In the genomic region with DNA sequence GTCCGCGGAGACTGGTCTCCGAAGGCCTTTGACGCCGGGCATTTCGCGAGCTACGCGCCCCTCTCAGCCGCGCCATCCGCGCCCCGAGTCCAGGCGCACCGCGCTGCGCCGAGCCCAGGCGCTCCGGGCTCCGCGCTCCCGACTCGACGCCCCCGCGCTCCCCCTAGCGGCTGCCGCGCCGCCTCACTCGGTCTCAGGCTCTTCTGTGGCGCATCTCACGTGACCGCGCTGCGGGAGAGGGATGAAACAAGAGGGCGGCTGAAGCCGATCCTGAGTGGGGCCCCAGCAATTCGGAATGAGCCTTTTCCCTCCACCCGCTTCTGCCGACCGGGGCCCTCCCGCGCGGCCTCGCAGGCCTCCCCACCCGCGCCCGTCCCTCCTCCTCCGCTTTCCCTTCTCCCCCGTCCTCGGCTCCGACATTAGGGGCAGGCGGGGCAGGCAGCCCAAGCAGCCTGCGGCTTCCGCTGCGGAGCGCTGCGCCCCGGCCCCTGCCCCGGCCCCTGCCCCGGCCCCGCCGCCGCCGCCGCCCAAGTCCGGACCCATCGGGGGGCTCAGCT, we compare ENCODE assay signal across 1 cellular context.
TF ChIP-seq lines count a peak whose summit lies in the region.

No MANE protein-coding gene starts in this region.

TF ChIP-seq in K562, 482 proteins besides CTCF, POLR2A, EP300 and RAD21 (continued from another document and continues in another):
- TF ChIP-seq ATF1 (CRISPR knock-in tag; IDR thresholded peaks at IDR 0.05) (no peak), ATF1 (tag; IDR thresholded peaks at IDR 0.05) (peak; percentile 30; the same call in 1 of the 2 replicates), DACH1 (IDR thresholded peaks at IDR 0.05; ENCODE audit: partially characterized antibody) (no peak), ZNF695 (CRISPR knock-in tag; IDR thresholded peaks at IDR 0.05) (no peak), TGIF2 (CRISPR knock-in tag; IDR thresholded peaks at IDR 0.05) (no peak), THRAP3 (IDR thresholded peaks at IDR 0.05; ENCODE audit: borderline replicate concordance) (no peak), ZC3H11A (IDR thresholded peaks at IDR 0.05; ENCODE audit: low read depth, low read length) (no peak), STAT5B (CRISPR knock-in tag; IDR thresholded peaks at IDR 0.05) (no peak), CHD2 (IDR thresholded peaks at IDR 0.05; ENCODE audit: low read depth, low read length) (no peak), HDAC2 (IDR thresholded peaks at IDR 0.05) (0 out of 2 replicates have a peak, but pooled peaks have one; percentile 27), ZBTB7A (IDR thresholded peaks at IDR 0.05; ENCODE audit: borderline replicate concordance, control insufficient read depth, low read depth, low read length) (peak; percentile 59; the same call in 1 of the 2 replicates), RFX5 (IDR thresholded peaks at IDR 0.05; ENCODE audit: low read depth, low read length) (no peak), GABPB1 (CRISPR knock-in tag; IDR thresholded peaks at IDR 0.05) (0 out of 2 replicates have a peak, but pooled peaks have one; percentile 24), TAF15 (IDR thresholded peaks at IDR 0.05; ENCODE audit: low read depth, low read length) (no peak), CREM (IDR thresholded peaks at IDR 0.05; ENCODE audit: low read depth) (peak; percentile 65), ZNF124 (CRISPR knock-in tag; IDR thresholded peaks at IDR 0.05) (no peak), NEUROD1 (IDR thresholded peaks at IDR 0.05; ENCODE audit: borderline replicate concordance, low read depth, low read length, partially characterized antibody) (peak; percentile 41), MECOM (CRISPR knock-in tag; IDR thresholded peaks at IDR 0.05) (no peak), NFE2L1 (tag; IDR thresholded peaks at IDR 0.05; ENCODE audit: borderline replicate concordance, low read depth) (no peak), MTA3 (IDR thresholded peaks at IDR 0.05; ENCODE audit: borderline replicate concordance) (peak; percentile 76), RBM25 (IDR thresholded peaks at IDR 0.05; ENCODE audit: low read depth, low read length, severe bottlenecking) (peak; percentile 19)
- TF ChIP-seq, protein P1, sequence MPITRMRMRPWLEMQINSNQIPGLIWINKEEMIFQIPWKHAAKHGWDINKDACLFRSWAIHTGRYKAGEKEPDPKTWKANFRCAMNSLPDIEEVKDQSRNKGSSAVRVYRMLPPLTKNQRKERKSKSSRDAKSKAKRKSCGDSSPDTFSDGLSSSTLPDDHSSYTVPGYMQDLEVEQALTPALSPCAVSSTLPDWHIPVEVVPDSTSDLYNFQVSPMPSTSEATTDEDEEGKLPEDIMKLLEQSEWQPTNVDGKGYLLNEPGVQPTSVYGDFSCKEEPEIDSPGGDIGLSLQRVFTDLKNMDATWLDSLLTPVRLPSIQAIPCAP (CRISPR knock-in tag; IDR thresholded peaks at IDR 0.05; ENCODE audit: borderline replicate concordance): no peak
- TF ChIP-seq, protein P2, sequence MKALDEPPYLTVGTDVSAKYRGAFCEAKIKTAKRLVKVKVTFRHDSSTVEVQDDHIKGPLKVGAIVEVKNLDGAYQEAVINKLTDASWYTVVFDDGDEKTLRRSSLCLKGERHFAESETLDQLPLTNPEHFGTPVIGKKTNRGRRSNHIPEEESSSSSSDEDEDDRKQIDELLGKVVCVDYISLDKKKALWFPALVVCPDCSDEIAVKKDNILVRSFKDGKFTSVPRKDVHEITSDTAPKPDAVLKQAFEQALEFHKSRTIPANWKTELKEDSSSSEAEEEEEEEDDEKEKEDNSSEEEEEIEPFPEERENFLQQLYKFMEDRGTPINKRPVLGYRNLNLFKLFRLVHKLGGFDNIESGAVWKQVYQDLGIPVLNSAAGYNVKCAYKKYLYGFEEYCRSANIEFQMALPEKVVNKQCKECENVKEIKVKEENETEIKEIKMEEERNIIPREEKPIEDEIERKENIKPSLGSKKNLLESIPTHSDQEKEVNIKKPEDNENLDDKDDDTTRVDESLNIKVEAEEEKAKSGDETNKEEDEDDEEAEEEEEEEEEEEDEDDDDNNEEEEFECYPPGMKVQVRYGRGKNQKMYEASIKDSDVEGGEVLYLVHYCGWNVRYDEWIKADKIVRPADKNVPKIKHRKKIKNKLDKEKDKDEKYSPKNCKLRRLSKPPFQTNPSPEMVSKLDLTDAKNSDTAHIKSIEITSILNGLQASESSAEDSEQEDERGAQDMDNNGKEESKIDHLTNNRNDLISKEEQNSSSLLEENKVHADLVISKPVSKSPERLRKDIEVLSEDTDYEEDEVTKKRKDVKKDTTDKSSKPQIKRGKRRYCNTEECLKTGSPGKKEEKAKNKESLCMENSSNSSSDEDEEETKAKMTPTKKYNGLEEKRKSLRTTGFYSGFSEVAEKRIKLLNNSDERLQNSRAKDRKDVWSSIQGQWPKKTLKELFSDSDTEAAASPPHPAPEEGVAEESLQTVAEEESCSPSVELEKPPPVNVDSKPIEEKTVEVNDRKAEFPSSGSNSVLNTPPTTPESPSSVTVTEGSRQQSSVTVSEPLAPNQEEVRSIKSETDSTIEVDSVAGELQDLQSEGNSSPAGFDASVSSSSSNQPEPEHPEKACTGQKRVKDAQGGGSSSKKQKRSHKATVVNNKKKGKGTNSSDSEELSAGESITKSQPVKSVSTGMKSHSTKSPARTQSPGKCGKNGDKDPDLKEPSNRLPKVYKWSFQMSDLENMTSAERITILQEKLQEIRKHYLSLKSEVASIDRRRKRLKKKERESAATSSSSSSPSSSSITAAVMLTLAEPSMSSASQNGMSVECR (CRISPR knock-in tag; IDR thresholded peaks at IDR 0.05): no peak
- TF ChIP-seq, protein P3, sequence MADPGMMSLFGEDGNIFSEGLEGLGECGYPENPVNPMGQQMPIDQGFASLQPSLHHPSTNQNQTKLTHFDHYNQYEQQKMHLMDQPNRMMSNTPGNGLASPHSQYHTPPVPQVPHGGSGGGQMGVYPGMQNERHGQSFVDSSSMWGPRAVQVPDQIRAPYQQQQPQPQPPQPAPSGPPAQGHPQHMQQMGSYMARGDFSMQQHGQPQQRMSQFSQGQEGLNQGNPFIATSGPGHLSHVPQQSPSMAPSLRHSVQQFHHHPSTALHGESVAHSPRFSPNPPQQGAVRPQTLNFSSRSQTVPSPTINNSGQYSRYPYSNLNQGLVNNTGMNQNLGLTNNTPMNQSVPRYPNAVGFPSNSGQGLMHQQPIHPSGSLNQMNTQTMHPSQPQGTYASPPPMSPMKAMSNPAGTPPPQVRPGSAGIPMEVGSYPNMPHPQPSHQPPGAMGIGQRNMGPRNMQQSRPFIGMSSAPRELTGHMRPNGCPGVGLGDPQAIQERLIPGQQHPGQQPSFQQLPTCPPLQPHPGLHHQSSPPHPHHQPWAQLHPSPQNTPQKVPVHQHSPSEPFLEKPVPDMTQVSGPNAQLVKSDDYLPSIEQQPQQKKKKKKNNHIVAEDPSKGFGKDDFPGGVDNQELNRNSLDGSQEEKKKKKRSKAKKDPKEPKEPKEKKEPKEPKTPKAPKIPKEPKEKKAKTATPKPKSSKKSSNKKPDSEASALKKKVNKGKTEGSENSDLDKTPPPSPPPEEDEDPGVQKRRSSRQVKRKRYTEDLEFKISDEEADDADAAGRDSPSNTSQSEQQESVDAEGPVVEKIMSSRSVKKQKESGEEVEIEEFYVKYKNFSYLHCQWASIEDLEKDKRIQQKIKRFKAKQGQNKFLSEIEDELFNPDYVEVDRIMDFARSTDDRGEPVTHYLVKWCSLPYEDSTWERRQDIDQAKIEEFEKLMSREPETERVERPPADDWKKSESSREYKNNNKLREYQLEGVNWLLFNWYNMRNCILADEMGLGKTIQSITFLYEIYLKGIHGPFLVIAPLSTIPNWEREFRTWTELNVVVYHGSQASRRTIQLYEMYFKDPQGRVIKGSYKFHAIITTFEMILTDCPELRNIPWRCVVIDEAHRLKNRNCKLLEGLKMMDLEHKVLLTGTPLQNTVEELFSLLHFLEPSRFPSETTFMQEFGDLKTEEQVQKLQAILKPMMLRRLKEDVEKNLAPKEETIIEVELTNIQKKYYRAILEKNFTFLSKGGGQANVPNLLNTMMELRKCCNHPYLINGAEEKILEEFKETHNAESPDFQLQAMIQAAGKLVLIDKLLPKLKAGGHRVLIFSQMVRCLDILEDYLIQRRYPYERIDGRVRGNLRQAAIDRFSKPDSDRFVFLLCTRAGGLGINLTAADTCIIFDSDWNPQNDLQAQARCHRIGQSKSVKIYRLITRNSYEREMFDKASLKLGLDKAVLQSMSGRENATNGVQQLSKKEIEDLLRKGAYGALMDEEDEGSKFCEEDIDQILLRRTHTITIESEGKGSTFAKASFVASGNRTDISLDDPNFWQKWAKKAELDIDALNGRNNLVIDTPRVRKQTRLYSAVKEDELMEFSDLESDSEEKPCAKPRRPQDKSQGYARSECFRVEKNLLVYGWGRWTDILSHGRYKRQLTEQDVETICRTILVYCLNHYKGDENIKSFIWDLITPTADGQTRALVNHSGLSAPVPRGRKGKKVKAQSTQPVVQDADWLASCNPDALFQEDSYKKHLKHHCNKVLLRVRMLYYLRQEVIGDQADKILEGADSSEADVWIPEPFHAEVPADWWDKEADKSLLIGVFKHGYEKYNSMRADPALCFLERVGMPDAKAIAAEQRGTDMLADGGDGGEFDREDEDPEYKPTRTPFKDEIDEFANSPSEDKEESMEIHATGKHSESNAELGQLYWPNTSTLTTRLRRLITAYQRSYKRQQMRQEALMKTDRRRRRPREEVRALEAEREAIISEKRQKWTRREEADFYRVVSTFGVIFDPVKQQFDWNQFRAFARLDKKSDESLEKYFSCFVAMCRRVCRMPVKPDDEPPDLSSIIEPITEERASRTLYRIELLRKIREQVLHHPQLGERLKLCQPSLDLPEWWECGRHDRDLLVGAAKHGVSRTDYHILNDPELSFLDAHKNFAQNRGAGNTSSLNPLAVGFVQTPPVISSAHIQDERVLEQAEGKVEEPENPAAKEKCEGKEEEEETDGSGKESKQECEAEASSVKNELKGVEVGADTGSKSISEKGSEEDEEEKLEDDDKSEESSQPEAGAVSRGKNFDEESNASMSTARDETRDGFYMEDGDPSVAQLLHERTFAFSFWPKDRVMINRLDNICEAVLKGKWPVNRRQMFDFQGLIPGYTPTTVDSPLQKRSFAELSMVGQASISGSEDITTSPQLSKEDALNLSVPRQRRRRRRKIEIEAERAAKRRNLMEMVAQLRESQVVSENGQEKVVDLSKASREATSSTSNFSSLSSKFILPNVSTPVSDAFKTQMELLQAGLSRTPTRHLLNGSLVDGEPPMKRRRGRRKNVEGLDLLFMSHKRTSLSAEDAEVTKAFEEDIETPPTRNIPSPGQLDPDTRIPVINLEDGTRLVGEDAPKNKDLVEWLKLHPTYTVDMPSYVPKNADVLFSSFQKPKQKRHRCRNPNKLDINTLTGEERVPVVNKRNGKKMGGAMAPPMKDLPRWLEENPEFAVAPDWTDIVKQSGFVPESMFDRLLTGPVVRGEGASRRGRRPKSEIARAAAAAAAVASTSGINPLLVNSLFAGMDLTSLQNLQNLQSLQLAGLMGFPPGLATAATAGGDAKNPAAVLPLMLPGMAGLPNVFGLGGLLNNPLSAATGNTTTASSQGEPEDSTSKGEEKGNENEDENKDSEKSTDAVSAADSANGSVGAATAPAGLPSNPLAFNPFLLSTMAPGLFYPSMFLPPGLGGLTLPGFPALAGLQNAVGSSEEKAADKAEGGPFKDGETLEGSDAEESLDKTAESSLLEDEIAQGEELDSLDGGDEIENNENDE (IDR thresholded peaks at IDR 0.05; ENCODE audit: low read depth, low read length): no peak
- TF ChIP-seq, protein P4, sequence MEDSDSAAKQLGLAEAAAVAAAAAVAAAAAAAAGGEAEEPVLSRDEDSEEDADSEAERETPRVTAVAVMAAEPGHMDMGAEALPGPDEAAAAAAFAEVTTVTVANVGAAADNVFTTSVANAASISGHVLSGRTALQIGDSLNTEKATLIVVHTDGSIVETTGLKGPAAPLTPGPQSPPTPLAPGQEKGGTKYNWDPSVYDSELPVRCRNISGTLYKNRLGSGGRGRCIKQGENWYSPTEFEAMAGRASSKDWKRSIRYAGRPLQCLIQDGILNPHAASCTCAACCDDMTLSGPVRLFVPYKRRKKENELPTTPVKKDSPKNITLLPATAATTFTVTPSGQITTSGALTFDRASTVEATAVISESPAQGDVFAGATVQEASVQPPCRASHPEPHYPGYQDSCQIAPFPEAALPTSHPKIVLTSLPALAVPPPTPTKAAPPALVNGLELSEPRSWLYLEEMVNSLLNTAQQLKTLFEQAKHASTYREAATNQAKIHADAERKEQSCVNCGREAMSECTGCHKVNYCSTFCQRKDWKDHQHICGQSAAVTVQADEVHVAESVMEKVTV (CRISPR knock-in tag; IDR thresholded peaks at IDR 0.05): no peak
- TF ChIP-seq, protein P5, sequence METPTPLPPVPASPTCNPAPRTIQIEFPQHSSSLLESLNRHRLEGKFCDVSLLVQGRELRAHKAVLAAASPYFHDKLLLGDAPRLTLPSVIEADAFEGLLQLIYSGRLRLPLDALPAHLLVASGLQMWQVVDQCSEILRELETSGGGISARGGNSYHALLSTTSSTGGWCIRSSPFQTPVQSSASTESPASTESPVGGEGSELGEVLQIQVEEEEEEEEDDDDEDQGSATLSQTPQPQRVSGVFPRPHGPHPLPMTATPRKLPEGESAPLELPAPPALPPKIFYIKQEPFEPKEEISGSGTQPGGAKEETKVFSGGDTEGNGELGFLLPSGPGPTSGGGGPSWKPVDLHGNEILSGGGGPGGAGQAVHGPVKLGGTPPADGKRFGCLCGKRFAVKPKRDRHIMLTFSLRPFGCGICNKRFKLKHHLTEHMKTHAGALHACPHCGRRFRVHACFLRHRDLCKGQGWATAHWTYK (CRISPR knock-in tag; IDR thresholded peaks at IDR 0.05): peak; percentile 19; the same call in 1 of the 2 replicates
- TF ChIP-seq, protein P6, sequence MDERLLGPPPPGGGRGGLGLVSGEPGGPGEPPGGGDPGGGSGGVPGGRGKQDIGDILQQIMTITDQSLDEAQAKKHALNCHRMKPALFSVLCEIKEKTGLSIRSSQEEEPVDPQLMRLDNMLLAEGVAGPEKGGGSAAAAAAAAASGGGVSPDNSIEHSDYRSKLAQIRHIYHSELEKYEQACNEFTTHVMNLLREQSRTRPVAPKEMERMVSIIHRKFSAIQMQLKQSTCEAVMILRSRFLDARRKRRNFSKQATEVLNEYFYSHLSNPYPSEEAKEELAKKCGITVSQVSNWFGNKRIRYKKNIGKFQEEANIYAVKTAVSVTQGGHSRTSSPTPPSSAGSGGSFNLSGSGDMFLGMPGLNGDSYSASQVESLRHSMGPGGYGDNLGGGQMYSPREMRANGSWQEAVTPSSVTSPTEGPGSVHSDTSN (CRISPR knock-in tag; IDR thresholded peaks at IDR 0.05; ENCODE audit: low read depth): no peak
- TF ChIP-seq, protein P6 (tag; conservative IDR thresholded peaks at IDR 0.05; ENCODE audit: low read depth): no peak
